2 cellular contexts compared by ENCODE assay signal in genomic region chr9:108854094-108854493, GRCh38.
TF ChIP-seq lines count a peak whose summit lies in the region.

No MANE protein-coding gene starts in this region.

TF ChIP-seq in A549, 52 proteins besides CTCF, POLR2A, EP300 and RAD21:
- no peak for TF ChIP-seq GATA3 (IDR thresholded peaks at IDR 0.05; ENCODE audit: borderline replicate concordance)
- TF ChIP-seq JUNB (IDR thresholded peaks at IDR 0.05) = no peak
- TF ChIP-seq ESRRA (IDR thresholded peaks at IDR 0.05; ENCODE audit: borderline replicate concordance, low read length) = no peak
- no peak for TF ChIP-seq KDM5A (IDR thresholded peaks at IDR 0.05)
- no peak for TF ChIP-seq NPAS2 (CRISPR knock-in tag; IDR thresholded peaks at IDR 0.05; ENCODE audit: borderline replicate concordance)
- TF ChIP-seq CBX2 (IDR thresholded peaks at IDR 0.05; ENCODE audit: borderline replicate concordance, low read depth) = no peak
- no peak for TF ChIP-seq HDAC2 (IDR thresholded peaks at IDR 0.05)
- TF ChIP-seq, protein P1, sequence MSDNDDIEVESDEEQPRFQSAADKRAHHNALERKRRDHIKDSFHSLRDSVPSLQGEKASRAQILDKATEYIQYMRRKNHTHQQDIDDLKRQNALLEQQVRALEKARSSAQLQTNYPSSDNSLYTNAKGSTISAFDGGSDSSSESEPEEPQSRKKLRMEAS (IDR thresholded peaks at IDR 0.05) = no peak
- no peak for TF ChIP-seq HOXB13 (CRISPR knock-in tag; IDR thresholded peaks at IDR 0.05; ENCODE audit: low read depth)
- TF ChIP-seq RARB (CRISPR knock-in tag; IDR thresholded peaks at IDR 0.05) = no peak
- no peak for TF ChIP-seq RNF2 (IDR thresholded peaks at IDR 0.05; ENCODE audit: borderline replicate concordance, low read depth)
- no peak for TF ChIP-seq MAFK (IDR thresholded peaks at IDR 0.05; ENCODE audit: partially characterized antibody)
- no peak for TF ChIP-seq RCOR1 (IDR thresholded peaks at IDR 0.05; ENCODE audit: low read depth, low read length)
- TF ChIP-seq, protein P2, sequence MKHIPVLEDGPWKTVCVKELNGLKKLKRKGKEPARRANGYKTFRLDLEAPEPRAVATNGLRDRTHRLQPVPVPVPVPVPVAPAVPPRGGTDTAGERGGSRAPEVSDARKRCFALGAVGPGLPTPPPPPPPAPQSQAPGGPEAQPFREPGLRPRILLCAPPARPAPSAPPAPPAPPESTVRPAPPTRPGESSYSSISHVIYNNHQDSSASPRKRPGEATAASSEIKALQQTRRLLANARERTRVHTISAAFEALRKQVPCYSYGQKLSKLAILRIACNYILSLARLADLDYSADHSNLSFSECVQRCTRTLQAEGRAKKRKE (CRISPR knock-in tag; IDR thresholded peaks at IDR 0.05; ENCODE audit: low read depth) = no peak
- no peak for TF ChIP-seq HEYL (CRISPR knock-in tag; IDR thresholded peaks at IDR 0.05)
- TF ChIP-seq, protein P3, sequence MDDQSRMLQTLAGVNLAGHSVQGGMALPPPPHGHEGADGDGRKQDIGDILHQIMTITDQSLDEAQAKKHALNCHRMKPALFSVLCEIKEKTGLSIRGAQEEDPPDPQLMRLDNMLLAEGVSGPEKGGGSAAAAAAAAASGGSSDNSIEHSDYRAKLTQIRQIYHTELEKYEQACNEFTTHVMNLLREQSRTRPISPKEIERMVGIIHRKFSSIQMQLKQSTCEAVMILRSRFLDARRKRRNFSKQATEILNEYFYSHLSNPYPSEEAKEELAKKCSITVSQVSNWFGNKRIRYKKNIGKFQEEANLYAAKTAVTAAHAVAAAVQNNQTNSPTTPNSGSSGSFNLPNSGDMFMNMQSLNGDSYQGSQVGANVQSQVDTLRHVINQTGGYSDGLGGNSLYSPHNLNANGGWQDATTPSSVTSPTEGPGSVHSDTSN (IDR thresholded peaks at IDR 0.05) = no peak
- TF ChIP-seq HMGXB4 (CRISPR knock-in tag; IDR thresholded peaks at IDR 0.05; ENCODE audit: borderline replicate concordance) = no peak
- TF ChIP-seq, protein P4, sequence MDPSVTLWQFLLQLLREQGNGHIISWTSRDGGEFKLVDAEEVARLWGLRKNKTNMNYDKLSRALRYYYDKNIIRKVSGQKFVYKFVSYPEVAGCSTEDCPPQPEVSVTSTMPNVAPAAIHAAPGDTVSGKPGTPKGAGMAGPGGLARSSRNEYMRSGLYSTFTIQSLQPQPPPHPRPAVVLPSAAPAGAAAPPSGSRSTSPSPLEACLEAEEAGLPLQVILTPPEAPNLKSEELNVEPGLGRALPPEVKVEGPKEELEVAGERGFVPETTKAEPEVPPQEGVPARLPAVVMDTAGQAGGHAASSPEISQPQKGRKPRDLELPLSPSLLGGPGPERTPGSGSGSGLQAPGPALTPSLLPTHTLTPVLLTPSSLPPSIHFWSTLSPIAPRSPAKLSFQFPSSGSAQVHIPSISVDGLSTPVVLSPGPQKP (IDR thresholded peaks at IDR 0.05; ENCODE audit: low read depth, low read length) = no peak
- TF ChIP-seq FOSL2 (IDR thresholded peaks at IDR 0.05) = no peak
- no peak for TF ChIP-seq FOSL2 (CRISPR knock-in tag; IDR thresholded peaks at IDR 0.05)
- no peak for TF ChIP-seq TP53 (CRISPR knock-in tag; IDR thresholded peaks at IDR 0.05)

TF ChIP-seq in K562, 482 proteins besides CTCF, POLR2A, EP300 and RAD21:
- TF ChIP-seq RFX5 (IDR thresholded peaks at IDR 0.05; ENCODE audit: low read depth, low read length) (no peak), SMC3 (conservative IDR thresholded peaks at IDR 0.05; ENCODE audit: insufficient read depth, low read depth, low read length) (peak; percentile 23; the same call in 1 of the 2 replicates)
TF ChIP-seq in K562: peak in this region for 1.
